Comparison of ENCODE assay signal across 23 cellular contexts in genomic region chr10:18043607-18044006, GRCh38.
"Had no signal": no experiment of that assay in that cellular context is flagged by ENCODE, and none has a peak within 500 bp of the region (broad histone marks: within the 10 kb centered on the region; RNA-seq: fewer than 3 reads in every experiment).

No MANE protein-coding gene starts in this region.

- H3K9me3 ChIP-seq: gastroesophageal sphincter, right atrium auricular region, sigmoid colon, testis, tibial nerve, upper lobe of right lung, vagina had no signal

- FAIRE-seq: kidney had no signal

- H3K4me3 ChIP-seq: dorsolateral prefrontal cortex, gastroesophageal sphincter, lung, right atrium auricular region, sigmoid colon, skin epidermis, testis, tibial nerve, upper lobe of right lung, vagina had no signal

- DNase-seq: cortex of kidney; dorsolateral prefrontal cortex; effector CD8-positive, alpha-beta T cell; immature natural killer cell; kidney; left cardiac atrium; left ventricle myocardium superior; naive B cell; occipital lobe; posterior cingulate gyrus; sigmoid colon; stimulated activated CD4-positive, alpha-beta T cell treated with anti-CD3 and anti-CD28 coated beads, Interleukin-2, amount 100 ng/mL, for 24 hours; stimulated activated CD4-positive, alpha-beta T cell treated with anti-CD3 and anti-CD28 coated beads, Interleukin-4, amount 100 ng/mL, for 4 hours; stimulated activated naive B cell treated with anti-CD40 and anti-IgM and Interleukin-4, amounts not matched to agents 10 μg/mL and 1 μg/mL and 100 μg/mL, for 72 hours; stimulated activated naive CD8-positive, alpha-beta T cell treated with anti-CD3 and anti-CD28 coated beads, Interleukin-15, amount 100 ng/mL, for 72 hours; testis; upper lobe of right lung had no signal

- ATAC-seq: gastroesophageal sphincter; left ventricle myocardium superior; stimulated activated naive B cell treated with anti-CD40 and anti-IgM and Interleukin-4, amounts not matched to agents 10 μg/mL and 1 μg/mL and 100 μg/mL, for 72 hours; stimulated activated naive CD8-positive, alpha-beta T cell treated with anti-CD3 and anti-CD28 coated beads, Interleukin-15, amount 100 ng/mL, for 72 hours; upper lobe of right lung had no signal

- H3K4me1 ChIP-seq: right atrium auricular region, testis, tibial nerve, upper lobe of right lung, vagina had no signal

- H3K36me3 ChIP-seq: gastroesophageal sphincter, right atrium auricular region, sigmoid colon, tibial nerve, upper lobe of right lung, vagina had no signal

- H3K27ac ChIP-seq: dorsolateral prefrontal cortex, gastroesophageal sphincter, right atrium auricular region, sigmoid colon, skin epidermis, testis, tibial nerve, upper lobe of right lung, vagina had no signal

- H3K27me3 ChIP-seq: gastroesophageal sphincter, right atrium auricular region, sigmoid colon, testis, tibial nerve, upper lobe of right lung, vagina had no signal
